In the genomic region with DNA sequence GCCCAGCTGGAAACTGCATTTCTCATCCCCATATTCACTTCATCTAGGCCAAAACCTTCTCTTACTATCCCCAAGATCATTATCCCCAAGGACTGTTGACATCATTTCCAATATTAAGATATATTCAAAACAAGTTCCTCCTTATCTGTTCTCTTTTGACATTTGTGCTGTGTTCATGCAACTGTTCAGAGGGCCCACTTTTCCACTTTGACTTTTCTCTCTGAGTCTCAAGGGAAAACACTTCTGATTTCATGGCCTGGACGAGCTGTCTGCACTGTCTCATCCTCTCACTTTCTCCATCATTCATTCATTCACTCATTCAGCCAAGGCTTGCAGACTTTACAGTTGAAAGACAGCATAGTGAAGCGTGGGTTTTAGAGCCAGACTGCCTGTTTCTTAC, we compare ENCODE assay signal across 1 cellular context.
TF ChIP-seq lines count a peak whose summit lies in the region.

No MANE protein-coding gene starts in this region.

TF ChIP-seq in IMR-90, 13 proteins besides CTCF, POLR2A, EP300 and RAD21:
- TF ChIP-seq RFX5 (IDR thresholded peaks at IDR 0.05; ENCODE audit: low read depth, low read length) (no peak), MAFK (IDR thresholded peaks at IDR 0.05; ENCODE audit: low read depth, low read length) (no peak), NFE2L2 (IDR thresholded peaks at IDR 0.05; ENCODE audit: low read depth, low read length) (no peak), ELK1 (IDR thresholded peaks at IDR 0.05; ENCODE audit: borderline replicate concordance, low read depth, low read length) (no peak), USF2 (IDR thresholded peaks at IDR 0.05; ENCODE audit: low read depth, low read length) (no peak), FOS (IDR thresholded peaks at IDR 0.05; ENCODE audit: low read depth, low read length) (no peak), CHD1 (IDR thresholded peaks at IDR 0.05; ENCODE audit: low read depth, low read length) (no peak), CEBPB (IDR thresholded peaks at IDR 0.05; ENCODE audit: low read depth, low read length) (no peak), RCOR1 (IDR thresholded peaks at IDR 0.05; ENCODE audit: insufficient replicate concordance, low read length) (no peak), MXI1 (IDR thresholded peaks at IDR 0.05; ENCODE audit: borderline replicate concordance, low read depth, low read length) (no peak), BHLHE40 (IDR thresholded peaks at IDR 0.05; ENCODE audit: low read depth, low read length) (no peak), SMC3 (IDR thresholded peaks at IDR 0.05; ENCODE audit: low read depth, low read length) (no peak), MAZ (IDR thresholded peaks at IDR 0.05; ENCODE audit: borderline replicate concordance, low read depth, low read length) (no peak)
